ENCODE assay signal across 1 cellular context in genomic region chr15:96366526-96366877, GRCh38.
TF ChIP-seq lines count a peak whose summit lies in the region.

No MANE protein-coding gene starts in this region.

TF ChIP-seq in GM12878, 131 proteins besides CTCF, POLR2A, EP300 and RAD21 (continued from another document):
- TF ChIP-seq, protein P1, sequence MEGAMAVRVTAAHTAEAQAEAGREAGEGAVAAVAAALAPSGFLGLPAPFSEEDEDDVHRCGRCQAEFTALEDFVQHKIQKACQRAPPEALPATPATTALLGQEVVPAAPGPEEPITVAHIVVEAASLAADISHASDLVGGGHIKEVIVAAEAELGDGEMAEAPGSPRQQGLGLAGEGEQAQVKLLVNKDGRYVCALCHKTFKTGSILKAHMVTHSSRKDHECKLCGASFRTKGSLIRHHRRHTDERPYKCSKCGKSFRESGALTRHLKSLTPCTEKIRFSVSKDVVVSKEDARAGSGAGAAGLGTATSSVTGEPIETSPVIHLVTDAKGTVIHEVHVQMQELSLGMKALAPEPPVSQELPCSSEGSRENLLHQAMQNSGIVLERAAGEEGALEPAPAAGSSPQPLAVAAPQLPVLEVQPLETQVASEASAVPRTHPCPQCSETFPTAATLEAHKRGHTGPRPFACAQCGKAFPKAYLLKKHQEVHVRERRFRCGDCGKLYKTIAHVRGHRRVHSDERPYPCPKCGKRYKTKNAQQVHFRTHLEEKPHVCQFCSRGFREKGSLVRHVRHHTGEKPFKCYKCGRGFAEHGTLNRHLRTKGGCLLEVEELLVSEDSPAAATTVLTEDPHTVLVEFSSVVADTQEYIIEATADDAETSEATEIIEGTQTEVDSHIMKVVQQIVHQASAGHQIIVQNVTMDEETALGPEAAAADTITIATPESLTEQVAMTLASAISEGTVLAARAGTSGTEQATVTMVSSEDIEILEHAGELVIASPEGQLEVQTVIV (IDR thresholded peaks at IDR 0.05; ENCODE audit: borderline replicate concordance, partially characterized antibody) = no peak
- TF ChIP-seq NR2C1 (IDR thresholded peaks at IDR 0.05) (no peak), MEF2B (IDR thresholded peaks at IDR 0.05; ENCODE audit: partially characterized antibody, poor library complexity, severe bottlenecking) (no peak), USF2 (IDR thresholded peaks at IDR 0.05; ENCODE audit: borderline replicate concordance, low read depth, low read length) (no peak)
